ENCODE assay signal across 9 cellular contexts in genomic region chr11:122229611-122230386, GRCh38.
DNase-seq lines count a peak whose midpoint lies in the region; ATAC-seq and TF ChIP-seq lines count a peak whose summit lies in the region.
"Had no signal": no experiment of that assay in that cellular context is flagged by ENCODE, and none has a peak within 500 bp of the region (broad histone marks: within the 10 kb centered on the region; RNA-seq: fewer than 3 reads in every experiment).

No MANE protein-coding gene starts in this region.

- no peaks in the 10 kb centered on the region for H3K9me3 ChIP-seq in SJCRH30 (replicated peaks)
- no peaks in the 10 kb centered on the region for H3K9me3 ChIP-seq in osteoblast (ENCODE audit: low read depth, low read length)

- no peak for TF ChIP-seq CTCF in osteoblast (IDR thresholded peaks at IDR 0.05; ENCODE audit: extremely low read depth, low read depth, low read length)

- no peaks in the 10 kb centered on the region for H3K36me3 Mint-ChIP-seq in activated T-helper 17 cell treated with anti-CD3 and anti-CD28 coated beads, Interleukin-2, amount 50 U/mL, for 72 hours (ENCODE audit: low read depth)

- no peaks in the 10 kb centered on the region for H3K9me3 Mint-ChIP-seq in activated T-helper 17 cell treated with anti-CD3 and anti-CD28 coated beads, Interleukin-2, amount 50 U/mL, for 72 hours

- no peaks in the 10 kb centered on the region for H4K20me1 ChIP-seq in osteoblast (ENCODE audit: insufficient read depth, low read length)

- H3K4me1 ChIP-seq in SJCRH30 (peaks cover 30% of the 10 kb centered on the region), osteoblast (ENCODE audit: insufficient read depth, low read length) (peaks cover 25% of the 10 kb centered on the region)

- peak; percentile 35 for ATAC-seq in left ventricle myocardium superior
- no peak for ATAC-seq in activated T-helper 17 cell treated with anti-CD3 and anti-CD28 coated beads, Interleukin-2, amount 50 U/mL, for 72 hours (replicated peaks)

- H3K27me3 ChIP-seq in SJCRH30 (no peaks in the 10 kb centered on the region), osteoblast (ENCODE audit: insufficient read depth, low read length) (no peaks in the 10 kb centered on the region)

- intact Hi-C loops in left ventricle myocardium superior (cut with micrococcal nuclease): no loop called here

- peak overlapping the region; percentile 22 for H3K4me2 ChIP-seq in osteoblast (ENCODE audit: insufficient read depth, low read length)

- H3K27ac ChIP-seq in SJCRH30 (peak overlapping the region; percentile 44), osteoblast (ENCODE audit: low read depth, low read length) (no peak overlapping the region)

- no peak overlapping the region for H3K27ac Mint-ChIP-seq in activated T-helper 17 cell treated with anti-CD3 and anti-CD28 coated beads, Interleukin-2, amount 50 U/mL, for 72 hours

- peaks cover 4% of the 10 kb centered on the region for H3K27me3 Mint-ChIP-seq in activated T-helper 17 cell treated with anti-CD3 and anti-CD28 coated beads, Interleukin-2, amount 50 U/mL, for 72 hours

- H3K36me3 ChIP-seq in SJCRH30: no peaks in the 10 kb centered on the region
- H3K36me3 ChIP-seq in osteoblast (ENCODE audit: insufficient read depth, low read length): no peaks in the 10 kb centered on the region

- no peaks in the 10 kb centered on the region for H3K4me1 Mint-ChIP-seq in activated T-helper 17 cell treated with anti-CD3 and anti-CD28 coated beads, Interleukin-2, amount 50 U/mL, for 72 hours

- no peak overlapping the region for H3K4me3 Mint-ChIP-seq in activated T-helper 17 cell treated with anti-CD3 and anti-CD28 coated beads, Interleukin-2, amount 50 U/mL, for 72 hours

- H2AFZ ChIP-seq in osteoblast (ENCODE audit: low read length): peak overlapping the region; percentile 68

- H3K79me2 ChIP-seq in osteoblast (ENCODE audit: insufficient read depth, low read length): no peaks in the 10 kb centered on the region

- H3K4me3 ChIP-seq in SJCRH30: no peak overlapping the region
- H3K4me3 ChIP-seq in osteoblast (ENCODE audit: insufficient read depth, low read length): no peak overlapping the region

- DNase-seq in DMS153 treated with DMSO at 0.1 percent for 48 hours (lab: John Stamatoyannopoulos, UW; ENCODE audit: unreplicated experiment) (peak; percentile 13), SJCRH30 (peak in 1 of 2 experiments; percentile 45), left ventricle myocardium superior (no peak), osteoblast (ENCODE audit: insufficient read length, low spot score, missing footprints) (no peak), NCI-H187 treated with DMSO at 0.1 percent for 48 hours (lab: John Stamatoyannopoulos, UW) (no peak)
- DNase-seq in stimulated activated CD4-positive, alpha-beta T cell treated with anti-CD3 and anti-CD28 coated beads, Interleukin-12 subunit alpha, Interleukin-12 subunit beta, amount 100 ng/mL, for 4 hours: no peak
- no peak for DNase-seq in stimulated activated CD4-positive, alpha-beta T cell treated with anti-CD3 and anti-CD28 coated beads, Interleukin-2, amount 100 ng/mL, for 48 hours
- DNase-seq: SHP77 treated with DMSO at 0.1 percent for 48 hours had no signal
